1 cellular context compared by ENCODE assay signal in genomic region chr12:27705263-27705662, GRCh38.
TF ChIP-seq lines count a peak whose summit lies in the region.

No MANE protein-coding gene starts in this region.

TF ChIP-seq in HepG2, 621 proteins besides CTCF, POLR2A, EP300 and RAD21 (continued from another document and continues in another):
- TF ChIP-seq ZNF264 (CRISPR knock-in tag; IDR thresholded peaks at IDR 0.05) (0 out of 2 replicates have a peak, but pooled peaks have one; percentile 16), RARG (CRISPR knock-in tag; IDR thresholded peaks at IDR 0.05; ENCODE audit: low read depth) (no peak), ZNF850 (CRISPR knock-in tag; conservative IDR thresholded peaks at IDR 0.05) (no peak), ELF4 (CRISPR knock-in tag; IDR thresholded peaks at IDR 0.05; ENCODE audit: borderline replicate concordance) (no peak), TCF12 (IDR thresholded peaks at IDR 0.05) (no peak), TCF12 (CRISPR knock-in tag; IDR thresholded peaks at IDR 0.05) (no peak), AGO2 (optimal IDR thresholded peaks at IDR 0.05; ENCODE audit: low read depth, low read length) (no peak), GABPA (IDR thresholded peaks at IDR 0.05; ENCODE audit: low read depth, low read length) (no peak), GABPA (CRISPR knock-in tag; IDR thresholded peaks at IDR 0.05; ENCODE audit: low read depth) (no peak), ATF7-NPFF (CRISPR knock-in tag; IDR thresholded peaks at IDR 0.05; ENCODE audit: low read depth) (no peak), ZNF567 (CRISPR knock-in tag; IDR thresholded peaks at IDR 0.05; ENCODE audit: borderline replicate concordance) (no peak), ZNF839 (CRISPR knock-in tag; IDR thresholded peaks at IDR 0.05; ENCODE audit: borderline replicate concordance) (no peak), ZC3H13 (CRISPR knock-in tag; IDR thresholded peaks at IDR 0.05) (no peak), TBP (CRISPR knock-in tag; IDR thresholded peaks at IDR 0.05) (no peak), RFX5 (IDR thresholded peaks at IDR 0.05; ENCODE audit: low read depth, low read length) (no peak), ARID5B (CRISPR knock-in tag; IDR thresholded peaks at IDR 0.05) (peak; percentile 60), SYNCRIP (IDR thresholded peaks at IDR 0.05; ENCODE audit: insufficient read depth, low read depth, low read length) (no peak), TAF15 (IDR thresholded peaks at IDR 0.05; ENCODE audit: low read depth, low read length, poor library complexity, severe bottlenecking) (no peak), ZNF883 (CRISPR knock-in tag; IDR thresholded peaks at IDR 0.05; ENCODE audit: not compliant biosample characterization) (peak; percentile 52), KLF9 (CRISPR knock-in tag; IDR thresholded peaks at IDR 0.05; ENCODE audit: low read depth) (no peak), KLF12 (CRISPR knock-in tag; IDR thresholded peaks at IDR 0.05; ENCODE audit: borderline replicate concordance) (no peak; the same call in 1 of the 2 replicates), SIX4 (CRISPR knock-in tag; IDR thresholded peaks at IDR 0.05) (no peak), BHLHE40 (IDR thresholded peaks at IDR 0.05; ENCODE audit: low read length) (no peak; the same call in 1 of the 2 replicates), ZNF274 (CRISPR knock-in tag; IDR thresholded peaks at IDR 0.05) (0 out of 2 replicates have a peak, but pooled peaks have one; percentile 53), TBX2 (CRISPR knock-in tag; IDR thresholded peaks at IDR 0.05; ENCODE audit: borderline replicate concordance) (peak; percentile 14; the same call in 1 of the 2 replicates), HDAC2 (CRISPR knock-in tag; IDR thresholded peaks at IDR 0.05) (peak; percentile 73; the same call in 1 of the 2 replicates), DNMT1 (CRISPR knock-in tag; IDR thresholded peaks at IDR 0.05) (no peak), ZBTB21 (CRISPR knock-in tag; IDR thresholded peaks at IDR 0.05) (no peak), GLMP (CRISPR knock-in tag; IDR thresholded peaks at IDR 0.05; ENCODE audit: borderline replicate concordance) (no peak), ZSCAN25 (CRISPR knock-in tag; IDR thresholded peaks at IDR 0.05) (peak; percentile 52; the same call in 1 of the 2 replicates), ZSCAN31 (CRISPR knock-in tag; IDR thresholded peaks at IDR 0.05; ENCODE audit: low read depth) (0 out of 2 replicates have a peak, but pooled peaks have one; percentile 24), IKZF5 (CRISPR knock-in tag; IDR thresholded peaks at IDR 0.05) (peak; percentile 30; the same call in 1 of the 2 replicates), YEATS4 (CRISPR knock-in tag; IDR thresholded peaks at IDR 0.05; ENCODE audit: borderline replicate concordance) (0 out of 2 replicates have a peak, but pooled peaks have one; percentile 23), KAT8 (CRISPR knock-in tag; IDR thresholded peaks at IDR 0.05) (0 out of 2 replicates have a peak, but pooled peaks have one; percentile 28), ZNF614 (CRISPR knock-in tag; IDR thresholded peaks at IDR 0.05; ENCODE audit: borderline replicate concordance) (0 out of 2 replicates have a peak, but pooled peaks have one; percentile 13), NR2C2 (CRISPR knock-in tag; IDR thresholded peaks at IDR 0.05; ENCODE audit: borderline replicate concordance) (peak; percentile 20; the same call in 1 of the 2 replicates), MEIS2 (CRISPR knock-in tag; IDR thresholded peaks at IDR 0.05) (no peak), ZNF75D (CRISPR knock-in tag; IDR thresholded peaks at IDR 0.05; ENCODE audit: borderline replicate concordance) (no peak), POGZ (CRISPR knock-in tag; IDR thresholded peaks at IDR 0.05) (peak; percentile 84), POLR2AphosphoS5 (IDR thresholded peaks at IDR 0.05; ENCODE audit: low read depth, low read length) (peak; percentile 81), HMGXB3 (CRISPR knock-in tag; IDR thresholded peaks at IDR 0.05; ENCODE audit: borderline replicate concordance) (no peak), ZFX (CRISPR knock-in tag; IDR thresholded peaks at IDR 0.05; ENCODE audit: low read depth) (peak; percentile 70), SKI (IDR thresholded peaks at IDR 0.05; ENCODE audit: partially characterized antibody) (peak; percentile 9), HOXA5 (CRISPR knock-in tag; IDR thresholded peaks at IDR 0.05) (0 out of 2 replicates have a peak, but pooled peaks have one; percentile 48), CAMTA2 (CRISPR knock-in tag; IDR thresholded peaks at IDR 0.05; ENCODE audit: borderline replicate concordance) (no peak), GABPB1 (CRISPR knock-in tag; IDR thresholded peaks at IDR 0.05) (peak; percentile 28; the same call in 1 of the 2 replicates), ZNF256 (CRISPR knock-in tag; conservative IDR thresholded peaks at IDR 0.05) (no peak), NR1H2 (CRISPR knock-in tag; IDR thresholded peaks at IDR 0.05; ENCODE audit: borderline replicate concordance, low read depth) (no peak), ZNF569 (CRISPR knock-in tag; IDR thresholded peaks at IDR 0.05; ENCODE audit: borderline replicate concordance) (no peak), ZBTB7B (CRISPR knock-in tag; IDR thresholded peaks at IDR 0.05) (peak; percentile 87), MTA1 (CRISPR knock-in tag; IDR thresholded peaks at IDR 0.05; ENCODE audit: borderline replicate concordance) (peak; percentile 67; the same call in 1 of the 2 replicates), SRF (IDR thresholded peaks at IDR 0.05; ENCODE audit: low read depth, low read length) (no peak), SALL1 (CRISPR knock-in tag; IDR thresholded peaks at IDR 0.05) (peak; percentile 81), ZNF766 (CRISPR knock-in tag; IDR thresholded peaks at IDR 0.05; ENCODE audit: borderline replicate concordance) (no peak), ZNF468 (CRISPR knock-in tag; IDR thresholded peaks at IDR 0.05) (no peak), SNAPC2 (CRISPR knock-in tag; IDR thresholded peaks at IDR 0.05) (no peak), SIN3B (IDR thresholded peaks at IDR 0.05; ENCODE audit: low read length) (no peak), ZSCAN29 (CRISPR knock-in tag; conservative IDR thresholded peaks at IDR 0.05) (no peak), ARID2 (CRISPR knock-in tag; IDR thresholded peaks at IDR 0.05; ENCODE audit: borderline replicate concordance) (no peak), SETDB1 (CRISPR knock-in tag; IDR thresholded peaks at IDR 0.05; ENCODE audit: borderline replicate concordance) (no peak)
- TF ChIP-seq, protein P1, sequence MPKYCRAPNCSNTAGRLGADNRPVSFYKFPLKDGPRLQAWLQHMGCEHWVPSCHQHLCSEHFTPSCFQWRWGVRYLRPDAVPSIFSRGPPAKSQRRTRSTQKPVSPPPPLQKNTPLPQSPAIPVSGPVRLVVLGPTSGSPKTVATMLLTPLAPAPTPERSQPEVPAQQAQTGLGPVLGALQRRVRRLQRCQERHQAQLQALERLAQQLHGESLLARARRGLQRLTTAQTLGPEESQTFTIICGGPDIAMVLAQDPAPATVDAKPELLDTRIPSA (CRISPR knock-in tag; IDR thresholded peaks at IDR 0.05; ENCODE audit: borderline replicate concordance) = no peak
- TF ChIP-seq, protein P2, sequence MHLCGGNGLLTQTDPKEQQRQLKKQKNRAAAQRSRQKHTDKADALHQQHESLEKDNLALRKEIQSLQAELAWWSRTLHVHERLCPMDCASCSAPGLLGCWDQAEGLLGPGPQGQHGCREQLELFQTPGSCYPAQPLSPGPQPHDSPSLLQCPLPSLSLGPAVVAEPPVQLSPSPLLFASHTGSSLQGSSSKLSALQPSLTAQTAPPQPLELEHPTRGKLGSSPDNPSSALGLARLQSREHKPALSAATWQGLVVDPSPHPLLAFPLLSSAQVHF (CRISPR knock-in tag; IDR thresholded peaks at IDR 0.05) = no peak
- TF ChIP-seq, protein P3, sequence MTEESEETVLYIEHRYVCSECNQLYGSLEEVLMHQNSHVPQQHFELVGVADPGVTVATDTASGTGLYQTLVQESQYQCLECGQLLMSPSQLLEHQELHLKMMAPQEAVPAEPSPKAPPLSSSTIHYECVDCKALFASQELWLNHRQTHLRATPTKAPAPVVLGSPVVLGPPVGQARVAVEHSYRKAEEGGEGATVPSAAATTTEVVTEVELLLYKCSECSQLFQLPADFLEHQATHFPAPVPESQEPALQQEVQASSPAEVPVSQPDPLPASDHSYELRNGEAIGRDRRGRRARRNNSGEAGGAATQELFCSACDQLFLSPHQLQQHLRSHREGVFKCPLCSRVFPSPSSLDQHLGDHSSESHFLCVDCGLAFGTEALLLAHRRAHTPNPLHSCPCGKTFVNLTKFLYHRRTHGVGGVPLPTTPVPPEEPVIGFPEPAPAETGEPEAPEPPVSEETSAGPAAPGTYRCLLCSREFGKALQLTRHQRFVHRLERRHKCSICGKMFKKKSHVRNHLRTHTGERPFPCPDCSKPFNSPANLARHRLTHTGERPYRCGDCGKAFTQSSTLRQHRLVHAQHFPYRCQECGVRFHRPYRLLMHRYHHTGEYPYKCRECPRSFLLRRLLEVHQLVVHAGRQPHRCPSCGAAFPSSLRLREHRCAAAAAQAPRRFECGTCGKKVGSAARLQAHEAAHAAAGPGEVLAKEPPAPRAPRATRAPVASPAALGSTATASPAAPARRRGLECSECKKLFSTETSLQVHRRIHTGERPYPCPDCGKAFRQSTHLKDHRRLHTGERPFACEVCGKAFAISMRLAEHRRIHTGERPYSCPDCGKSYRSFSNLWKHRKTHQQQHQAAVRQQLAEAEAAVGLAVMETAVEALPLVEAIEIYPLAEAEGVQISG (CRISPR knock-in tag; IDR thresholded peaks at IDR 0.05) = peak; percentile 82
- TF ChIP-seq, protein P4, sequence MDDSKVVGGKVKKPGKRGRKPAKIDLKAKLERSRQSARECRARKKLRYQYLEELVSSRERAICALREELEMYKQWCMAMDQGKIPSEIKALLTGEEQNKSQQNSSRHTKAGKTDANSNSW (CRISPR knock-in tag; IDR thresholded peaks at IDR 0.05; ENCODE audit: borderline replicate concordance) = no peak
